In the genomic region with DNA sequence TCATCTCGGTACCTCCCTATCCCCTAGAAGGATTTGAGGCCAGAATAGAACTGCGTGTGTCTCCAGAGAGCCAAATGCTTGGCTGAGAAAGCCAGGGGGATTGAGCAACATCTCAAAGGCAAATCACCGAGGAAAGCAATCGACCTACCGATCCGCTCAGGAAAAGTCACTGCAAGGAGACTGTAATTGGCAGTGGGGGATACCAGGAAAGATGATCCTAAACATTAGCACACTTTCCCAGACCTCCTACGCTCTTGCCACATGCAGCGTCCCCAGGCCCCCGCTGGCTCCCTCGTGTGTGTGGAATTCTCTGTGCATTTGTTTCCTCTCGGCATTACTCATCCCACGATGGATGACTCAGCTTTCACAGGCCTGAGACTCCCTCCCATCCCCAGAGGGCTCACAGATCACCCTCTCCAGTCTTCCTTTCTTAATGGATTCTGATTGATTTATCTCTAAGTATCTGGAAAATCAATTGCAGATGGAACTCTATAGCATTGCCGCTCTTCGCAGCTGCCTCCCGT, we compare ENCODE assay signal across 8 cellular contexts.
A peak's percentile ranks its signal among the peaks of the same experiment; 100 is the strongest.
DNase-seq lines count a peak whose midpoint lies in the region; ATAC-seq and TF ChIP-seq lines count a peak whose summit lies in the region.

No MANE protein-coding gene starts in this region.

- BruUV-seq in Caco-2 (replicated peaks; lab: Mats Ljungman, UMichigan), result no TSS peak

- peaks cover 14% of the 10 kb centered on the region for H3K4me1 ChIP-seq in Caco-2
- peaks cover 3% of the 10 kb centered on the region for H3K4me1 ChIP-seq in ovary (ENCODE audit: insufficient read depth)

- TF ChIP-seq POLR2A in ovary (IDR thresholded peaks at IDR 0.05), result no peak

- H3K36me3 ChIP-seq in Caco-2 (ENCODE audit: control insufficient read depth, insufficient read depth, low read length) (no peaks in the 10 kb centered on the region), ovary (no peaks in the 10 kb centered on the region)

- H3K36me3 Mint-ChIP-seq in Caco-2 (ENCODE audit: insufficient read depth, unreplicated experiment), result peaks cover 7% of the 10 kb centered on the region

- no peak for TF ChIP-seq EP300 in ovary (IDR thresholded peaks at IDR 0.05)

- H3K9me3 Mint-ChIP-seq in Caco-2 (ENCODE audit: unreplicated experiment), result no peaks in the 10 kb centered on the region

- CTCF ChIA-PET in Caco-2 (lab: Charles Lee), result no interaction called here

- no peak overlapping the region for H3K4me3 ChIP-seq in Caco-2 (ENCODE audit: low read depth, low read length)
- no peak overlapping the region for H3K4me3 ChIP-seq in ovary

- no peaks in the 10 kb centered on the region for H3K27me3 ChIP-seq in Caco-2 (replicated peaks; ENCODE audit: control insufficient read depth, insufficient read depth, low read length)
- H3K27me3 ChIP-seq in ovary, result no peaks in the 10 kb centered on the region

- H3K9me3 ChIP-seq in Caco-2 (no peaks in the 10 kb centered on the region), ovary (no peaks in the 10 kb centered on the region)

- POLR2A ChIA-PET in Caco-2 (lab: Charles Lee), result no interaction called here

- intact Hi-C loops in Caco-2 (cut with micrococcal nuclease; ENCODE audit: unreplicated experiment), result no loop called here
- intact Hi-C loops in ovary (cut with DNase I), result loop anchor here in 1 of 4 donors (5.0 kb wide), 1 partner anchor 68 kb away; no protein-coding TSS in a partner anchor

- no peak overlapping the region for H3K4me3 Mint-ChIP-seq in Caco-2 (ENCODE audit: unreplicated experiment)

- no peak overlapping the region for H3K27ac Mint-ChIP-seq in Caco-2 (ENCODE audit: unreplicated experiment)

- peak; percentile 43 to 45 for DNase-seq in Caco-2
- DNase-seq in RKO (ENCODE audit: low spot score), result peak; percentile 75
- DNase-seq in fibroblast of the conjunctiva (ENCODE audit: low read depth), result peak; percentile 88
- DNase-seq in ovary, result peak; percentile 77 to 88 (median 80)
- no peak for DNase-seq in NOMO-1 treated with DMSO at 0.1 percent for 48 hours (lab: John Stamatoyannopoulos, UW; ENCODE audit: unreplicated experiment)

- H3K4me1 Mint-ChIP-seq in Caco-2 (ENCODE audit: low read depth, unreplicated experiment), result peaks cover 7% of the 10 kb centered on the region

- WGBS in ovary, 3 donors, result 20 to 28% (median 21%) methylated on average over 15 of the region's 15 CpGs

- H3K27me3 Mint-ChIP-seq in Caco-2 (ENCODE audit: insufficient read depth, unreplicated experiment), result no peaks in the 10 kb centered on the region

- no peak for TF ChIP-seq CTCF in Caco-2 (IDR thresholded peaks at IDR 0.05; ENCODE audit: insufficient read depth in 1 of 2, low read depth in 1 of 2, low read length in 1 of 2, severe bottlenecking in 1 of 2, unreplicated experiment in 1 of 2)
- peak; percentile 12 to 57 (median 51) for TF ChIP-seq CTCF in ovary (IDR thresholded peaks at IDR 0.05)

- peak overlapping the region in 1 of 2 donors; percentile 60 for H3K27ac ChIP-seq in ovary

- no peak for ATAC-seq in HG03460 (IDR thresholded peaks at IDR 0.05; ENCODE audit: unreplicated experiment)
- ATAC-seq in HG03196 (IDR thresholded peaks at IDR 0.05; ENCODE audit: unreplicated experiment), result no peak
- no peak for ATAC-seq in HG03139 (IDR thresholded peaks at IDR 0.05; ENCODE audit: unreplicated experiment)

Comparison
In these comparisons a context has a peak if more than half of its experiments do, and no peak if none do; other contexts are left out.
1. CTCF ChIP-seq: peak in ovary (3 of 3); none in Caco-2 (0 of 2).